Comparison of ENCODE assay signal across 22 cellular contexts in the genomic region with DNA sequence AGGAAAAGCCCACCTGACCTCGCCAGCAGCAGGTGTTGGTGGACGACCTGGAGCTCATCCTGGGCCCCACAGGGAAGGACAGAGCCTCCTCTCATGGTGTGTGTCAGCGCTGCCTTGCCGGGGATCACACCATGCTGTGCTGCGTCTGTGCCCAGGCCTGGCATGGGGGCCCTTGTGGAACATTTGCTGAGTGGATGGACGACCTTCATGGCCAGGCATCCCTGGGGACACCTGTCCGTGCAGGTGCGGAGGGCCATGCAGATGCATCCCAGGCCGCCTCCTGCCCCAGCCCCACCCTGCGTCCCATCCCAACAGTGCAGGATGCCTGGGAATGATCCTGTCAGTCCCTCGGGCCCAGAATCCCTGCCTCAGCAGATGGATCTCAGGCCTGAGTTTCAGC.
"Had no signal": no experiment of that assay in that cellular context is flagged by ENCODE, and none has a peak within 500 bp of the region (broad histone marks: within the 10 kb centered on the region; RNA-seq: fewer than 3 reads in every experiment).

No MANE protein-coding gene starts in this region.

- H3K4me1 ChIP-seq: esophagus squamous epithelium, heart right ventricle, lower lobe of right lung, parathyroid adenoma, right atrium auricular region, spleen, tibial nerve, upper lobe of left lung had no signal

- H3K27ac ChIP-seq: coronary artery, esophagus squamous epithelium, heart right ventricle, lower lobe of right lung, neutrophil, parathyroid adenoma, right atrium auricular region, skin epidermis, spleen, thoracic aorta, upper lobe of left lung had no signal

- H3K27me3 Mint-ChIP-seq: progenitor cell of endocrine pancreas; stimulated activated memory B cell treated with anti-CD40 and anti-IgM and Interleukin-4, amounts not matched to agents 10 μg/mL and 1 μg/mL and 100 μg/mL, for 72 hours; stimulated activated naive CD8-positive, alpha-beta T cell treated with anti-CD3 and anti-CD28 coated beads, Interleukin-15, Interleukin-2, amounts not matched to agents 100 ng/mL and 50 ng/mL, for 24 hours had no signal

- DNase-seq: dermis blood vessel endothelial cell; effector memory CD4-positive, alpha-beta T cell; erythroblast; esophagus squamous epithelium; foreskin melanocyte; heart right ventricle; left ventricle myocardium superior; lower lobe of right lung; natural killer cell; spleen; stimulated activated CD4-positive, alpha-beta T cell treated with anti-CD3 and anti-CD28 coated beads, Interleukin-4, amount 100 ng/mL, for 4 hours had no signal

- H3K9me3 ChIP-seq: esophagus squamous epithelium, heart right ventricle, lower lobe of right lung, neutrophil, right atrium auricular region, spleen, thoracic aorta, tibial nerve, upper lobe of left lung had no signal

- ATAC-seq: heart right ventricle; left ventricle myocardium superior; lower lobe of right lung; natural killer cell; stimulated activated memory B cell treated with anti-CD40 and anti-IgM and Interleukin-4, amounts not matched to agents 10 μg/mL and 1 μg/mL and 100 μg/mL, for 72 hours had no signal

- H3K4me1 Mint-ChIP-seq: stimulated activated memory B cell treated with anti-CD40 and anti-IgM and Interleukin-4, amounts not matched to agents 10 μg/mL and 1 μg/mL and 100 μg/mL, for 72 hours had no signal

- H3K9me3 Mint-ChIP-seq: natural killer cell; stimulated activated memory B cell treated with anti-CD40 and anti-IgM and Interleukin-4, amounts not matched to agents 10 μg/mL and 1 μg/mL and 100 μg/mL, for 72 hours; stimulated activated naive CD8-positive, alpha-beta T cell treated with anti-CD3 and anti-CD28 coated beads, Interleukin-15, Interleukin-2, amounts not matched to agents 100 ng/mL and 50 ng/mL, for 24 hours had no signal

- H3K36me3 Mint-ChIP-seq: natural killer cell had no signal

- H3K27me3 ChIP-seq: esophagus squamous epithelium, heart right ventricle, neutrophil, right atrium auricular region, spleen, tibial nerve, upper lobe of left lung had no signal

- H3K27ac Mint-ChIP-seq: natural killer cell; progenitor cell of endocrine pancreas; stimulated activated memory B cell treated with anti-CD40 and anti-IgM and Interleukin-4, amounts not matched to agents 10 μg/mL and 1 μg/mL and 100 μg/mL, for 72 hours; stimulated activated naive CD8-positive, alpha-beta T cell treated with anti-CD3 and anti-CD28 coated beads, Interleukin-15, Interleukin-2, amounts not matched to agents 100 ng/mL and 50 ng/mL, for 24 hours had no signal

- H3K4me3 Mint-ChIP-seq: natural killer cell; stimulated activated memory B cell treated with anti-CD40 and anti-IgM and Interleukin-4, amounts not matched to agents 10 μg/mL and 1 μg/mL and 100 μg/mL, for 72 hours; stimulated activated naive CD8-positive, alpha-beta T cell treated with anti-CD3 and anti-CD28 coated beads, Interleukin-15, Interleukin-2, amounts not matched to agents 100 ng/mL and 50 ng/mL, for 24 hours had no signal

- H3K4me3 ChIP-seq: coronary artery, esophagus squamous epithelium, heart right ventricle, lower lobe of right lung, right atrium auricular region, skin epidermis, spleen, thoracic aorta, tibial nerve, upper lobe of left lung had no signal
